10 cellular contexts compared by ENCODE assay signal in the genomic region with DNA sequence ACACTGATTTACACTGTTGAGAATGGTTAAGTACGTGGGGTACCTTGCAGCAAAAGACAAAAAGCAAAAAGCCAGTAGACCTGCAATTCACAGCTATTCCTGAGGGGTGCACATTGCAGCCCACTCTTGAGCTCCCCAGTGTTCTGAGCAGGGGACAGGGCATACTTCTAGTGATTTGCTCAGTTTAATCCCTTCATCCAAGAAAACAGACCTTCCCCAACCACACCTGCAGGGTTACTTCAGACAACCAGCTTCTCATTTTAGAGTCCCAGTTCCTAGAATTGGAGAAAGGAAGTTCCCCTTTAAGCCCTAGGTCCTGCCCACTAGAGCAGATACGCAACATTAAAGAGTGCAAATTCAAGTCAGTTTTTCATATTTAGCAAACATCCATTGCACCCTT. TPM values are rescaled to one million over a fixed set of nuclear protein-coding genes. Genes with fewer than 3 reads are reported as not detected.
A peak's percentile ranks its signal among the peaks of the same experiment; 100 is the strongest.
DNase-seq lines count a peak whose midpoint lies in the region; ATAC-seq, FAIRE-seq and TF ChIP-seq lines count a peak whose summit lies in the region.
"Had no signal": no experiment of that assay in that cellular context is flagged by ENCODE, and none has a peak within 500 bp of the region (broad histone marks: within the 10 kb centered on the region; RNA-seq: fewer than 3 reads in every experiment).

No MANE protein-coding gene starts in this region.

- POLR2A ChIA-PET in GM12878 (lab: Charles Lee), result interaction anchor here (0.8 to 1.4 kb wide), 4 partner anchors 17 to 180 kb away, joined by 3 to 6 read pairs (median 4); no protein-coding TSS in a partner anchor

- in situ Hi-C loops in GM12878 (cut with MboI), result no loop called here

- RAD21 ChIA-PET in GM12878 (lab: Charles Lee; ENCODE audit: unreplicated experiment), result interaction anchor here (1.1 to 2.7 kb wide), 6 partner anchors 20 to 312 kb away, joined by 3 to 8 read pairs (median 4); a partner anchor contains a TSS

- no peaks in the 10 kb centered on the region for H4K20me1 ChIP-seq in GM12878 (ENCODE audit: control insufficient read depth, insufficient read depth)
- no peaks in the 10 kb centered on the region for H4K20me1 ChIP-seq in osteoblast (ENCODE audit: insufficient read depth, low read length)

- peaks cover 25% of the 10 kb centered on the region for H3K79me2 ChIP-seq in GM12878 (ENCODE audit: control insufficient read depth, insufficient read depth, low read length)
- peaks cover 21% of the 10 kb centered on the region for H3K79me2 ChIP-seq in osteoblast (ENCODE audit: insufficient read depth, low read length)

- FAIRE-seq in GM12878 (lab: Jason Lieb, UNC) (peak; percentile 61), RCC 7860 (lab: Jason Lieb, UNC) (no peak)
- FAIRE-seq: A549, keratinocyte had no signal

- peak; percentile 9; the same call in 1 of the 2 replicates for TF ChIP-seq RAD21 in GM12878 (IDR thresholded peaks at IDR 0.05; ENCODE audit: insufficient read depth, low read depth, low read length)

- H2AFZ ChIP-seq in GM12878 (ENCODE audit: control insufficient read depth, low read depth, low read length) (no peak overlapping the region), osteoblast (ENCODE audit: low read length) (no peak overlapping the region)

- TF ChIP-seq CTCF in GM12878 (IDR thresholded peaks at IDR 0.05 in 2 of 3, conservative IDR thresholded peaks at IDR 0.05 in 1 of 3; ENCODE audit: control insufficient read depth in 2 of 3, extremely low read depth in 1 of 3, insufficient read depth in 1 of 3, low read depth in 3 of 3, low read length in 3 of 3), result peak; percentile 18 to 53 (median 39); a peak in 4 of 6 replicates
- TF ChIP-seq CTCF in osteoblast (IDR thresholded peaks at IDR 0.05; ENCODE audit: extremely low read depth, low read depth, low read length), result peak; percentile 11

- no peak for TF ChIP-seq EP300 in GM12878 (IDR thresholded peaks at IDR 0.05; ENCODE audit: borderline replicate concordance in 1 of 2, control insufficient read depth in 1 of 2, low read depth in 2 of 2, low read length in 2 of 2)

- no peaks in the 10 kb centered on the region for H3K9me3 ChIP-seq in HUES48 (ENCODE audit: control insufficient read depth, insufficient read depth, low read length)
- H3K9me3 ChIP-seq in GM12878 (replicated peaks; ENCODE audit: control insufficient read depth, insufficient read depth, low read length), result no peaks in the 10 kb centered on the region
- no peaks in the 10 kb centered on the region for H3K9me3 ChIP-seq in osteoblast (ENCODE audit: low read depth, low read length)
- H3K9me3 ChIP-seq: A549 had no signal

- H3K27ac ChIP-seq in HUES48 (ENCODE audit: low read depth, low read length) (peak overlapping the region; percentile 80), GM12878 (ENCODE audit: control insufficient read depth, insufficient read depth) (no peak overlapping the region), osteoblast (ENCODE audit: low read depth, low read length) (no peak overlapping the region)

- intact Hi-C loops in GM12878 (cut with micrococcal nuclease; ENCODE audit: unreplicated experiment), result no loop called here
- intact Hi-C loops in left ventricle myocardium superior (cut with micrococcal nuclease), result no loop called here

- no peak for TF ChIP-seq POLR2A in GM12878 (IDR thresholded peaks at IDR 0.05; ENCODE audit: low read depth, low read length)

- H3K36me3 ChIP-seq in HUES48 (ENCODE audit: control insufficient read depth, insufficient read depth, low read length) (peaks cover 47% of the 10 kb centered on the region), GM12878 (ENCODE audit: control insufficient read depth in 2 of 2, insufficient read depth in 2 of 2, low read length in 1 of 2) (no peaks in the 10 kb centered on the region), osteoblast (ENCODE audit: insufficient read depth, low read length) (no peaks in the 10 kb centered on the region)

- peak; percentile 22 for DNase-seq in DMS53 (lab: John Stamatoyannopoulos, UW)
- no peak for DNase-seq in DMS53 treated with DMSO at 0.1 percent for 48 hours (lab: John Stamatoyannopoulos, UW; ENCODE audit: unreplicated experiment)
- DNase-seq in GM12878 (ENCODE audit: low read depth, low spot score), result no peak
- DNase-seq in osteoblast (ENCODE audit: insufficient read length, low spot score, missing footprints), result no peak
- DNase-seq in RCC 7860 (ENCODE audit: low spot score), result no peak
- DNase-seq in putamen (ENCODE audit: low spot score), result no peak
- DNase-seq in left ventricle myocardium superior, result no peak

- H3K4me2 ChIP-seq in GM12878 (ENCODE audit: control insufficient read depth, insufficient read depth), result peak overlapping the region; percentile 23; the same call in 1 of the 2 replicates
- H3K4me2 ChIP-seq in osteoblast (ENCODE audit: insufficient read depth, low read length), result no peak overlapping the region

- H3K4me3 ChIP-seq in HUES48 (ENCODE audit: low read depth, low read length) (no peak overlapping the region), GM12878 (no peak overlapping the region), osteoblast (ENCODE audit: insufficient read depth, low read length) (no peak overlapping the region)
- H3K4me3 ChIP-seq: A549 had no signal

- BruUV-seq in GM12878 (replicated peaks; lab: Mats Ljungman, UMichigan), result no TSS peak

- SMC1A ChIA-PET in GM12878 (lab: Charles Lee; ENCODE audit: uncharacterized antibody, unreplicated experiment), result interaction anchor here (0.6 to 1.8 kb wide), 14 partner anchors 10 to 311 kb away, joined by 3 to 10 read pairs (median 3); a partner anchor contains a TSS

- H3K9ac ChIP-seq in HUES48 (ENCODE audit: low read depth, low read length) (no peak overlapping the region), GM12878 (ENCODE audit: control insufficient read depth, insufficient read depth, low read length) (no peak overlapping the region)

- H3K4me1 ChIP-seq in HUES48 (ENCODE audit: control insufficient read depth, insufficient read depth, low read length) (peaks cover 24% of the 10 kb centered on the region), GM12878 (ENCODE audit: control insufficient read depth, insufficient read depth, low read length) (peaks cover 13% of the 10 kb centered on the region), osteoblast (ENCODE audit: insufficient read depth, low read length) (peaks cover 22% of the 10 kb centered on the region)

- CTCF ChIA-PET in GM12878 (lab: Yijun Ruan, JAX), result interaction anchor here (0.8 to 5.3 kb wide), 17 partner anchors 9 to 341 kb away, joined by 3 to 42 read pairs (median 4); a partner anchor contains a TSS

- WGBS in GM12878 (ENCODE audit: insufficient coverage, insufficient replicate concordance, low lambda C conversion rate, missing lambda C conversion rate), result 2% methylated on average over 2 of the region's 2 CpGs

- ATAC-seq in GM12878 (peak; percentile 60), left ventricle myocardium superior (no peak)

- no peaks in the 10 kb centered on the region for H3K27me3 ChIP-seq in HUES48 (ENCODE audit: control insufficient read depth, insufficient read depth, low read length)
- H3K27me3 ChIP-seq in GM12878 (replicated peaks in 1 of 2; ENCODE audit: control insufficient read depth in 2 of 2, insufficient read depth in 2 of 2, low read length in 1 of 2), result no peaks in the 10 kb centered on the region
- no peaks in the 10 kb centered on the region for H3K27me3 ChIP-seq in osteoblast (ENCODE audit: insufficient read depth, low read length)

RNA-seq across cellular contexts. Expression of a gene that starts 3.6 kb away (rescaled TPM):
- 29.8 and 34.6 TPM in 2 replicates for total RNA-seq in GM12878 (2013; cell fraction: nucleolus; rRNA removed)
- total RNA-seq in GM12878 (2014; rRNA removed) (66.7 and 83.7 TPM in 2 replicates), GM12878 (2014; rRNA removed; fragmentation: Illumina TruSeq; extraction: Trizol) (40.4 and 41.5 TPM in 2 replicates), GM12878 (2021) (56.8 and 59.0 TPM in 2 replicates), osteoblast (97.2 and 119 TPM in 2 replicates), left ventricle myocardium superior (103 TPM)
- polyA plus RNA-seq in GM12878 (2011; ENCODE audit: low read depth), result 27.2 TPM
- polyA plus RNA-seq in GM12878 (2011; rRNA removed) (71.0 and 82.6 TPM in 2 replicates), GM12878 (2014; fragmentation: Illumina TruSeq; extraction: Trizol) (44.1 and 59.0 TPM in 2 replicates), GM12878 (2014; fragmentation: Nextera tagmentation; extraction: Ambion mirVana) (10 to 100 TPM; 30.0 to 33.6 TPM), GM12878 (2014; rRNA removed) (46.0 and 46.3 TPM in 2 replicates), GM12878 (2016; fragmentation: Nextera tagmentation; extraction: Ambion mirVana) (10 to 100 TPM; 18.3 to 19.4 TPM)
- polyA plus RNA-seq in GM12878 (2011; cell fraction: cytosol; rRNA removed), result 111 and 139 TPM in 2 replicates
- 40.2 and 48.5 TPM in 2 replicates for polyA plus RNA-seq in GM12878 (2011; cell fraction: nucleus; rRNA removed)
- 31.8 and 33.7 TPM in 2 replicates for polyA plus RNA-seq in GM12878 (2012)
- polyA minus RNA-seq in GM12878 (2011; rRNA and poly(A)+ RNA removed), result 222 and 231 TPM in 2 replicates
- 60.9 and 67.1 TPM in 2 replicates for polyA minus RNA-seq in GM12878 (2011; cell fraction: cytosol; rRNA and poly(A)+ RNA removed)
- 26.7 and 39.5 TPM in 2 replicates for polyA minus RNA-seq in GM12878 (2011; cell fraction: nucleus; rRNA and poly(A)+ RNA removed)

RNA-seq across cellular contexts. Expression of a gene that starts 39.2 kb away (rescaled TPM):
- total RNA-seq in GM12878 (2013; cell fraction: nucleolus; rRNA removed), result 5.7 and 11.5 TPM in 2 replicates
- 6.7 and 8.3 TPM in 2 replicates for total RNA-seq in GM12878 (2014; rRNA removed)
- total RNA-seq in GM12878 (2014; rRNA removed; fragmentation: Illumina TruSeq; extraction: Trizol), result 4.5 and 5.3 TPM in 2 replicates
- 3.2 and 5.6 TPM in 2 replicates for total RNA-seq in GM12878 (2021)
- polyA plus RNA-seq in GM12878 (2011; ENCODE audit: low read depth), result 0.88 TPM
- 3.4 TPM in 2 replicates for polyA plus RNA-seq in GM12878 (2011; rRNA removed)
- polyA plus RNA-seq in GM12878 (2011; cell fraction: cytosol; rRNA removed), result 5.7 and 11.7 TPM in 2 replicates
- polyA plus RNA-seq in GM12878 (2011; cell fraction: nucleus; rRNA removed), result 3.0 and 5.6 TPM in 2 replicates
- polyA plus RNA-seq in GM12878 (2012), result 2.0 and 2.9 TPM in 2 replicates
- 5.9 TPM in 1 of 2 replicates, not detected in the other for polyA plus RNA-seq in GM12878 (2014; fragmentation: Illumina TruSeq; extraction: Trizol)
- polyA plus RNA-seq in GM12878 (2014; fragmentation: Nextera tagmentation; extraction: Ambion mirVana), result 1 to 10 TPM; 4.5 to 6.8 TPM
- polyA plus RNA-seq in GM12878 (2014; rRNA removed), result 5.3 and 7.2 TPM in 2 replicates
- polyA plus RNA-seq in GM12878 (2016; fragmentation: Nextera tagmentation; extraction: Ambion mirVana), result 10 to 100 TPM in 1 of 2 experiments, 1 to 10 TPM in 1; 5.0 to 10.2 TPM
- 3.6 and 5.4 TPM in 2 replicates for polyA minus RNA-seq in GM12878 (2011; rRNA and poly(A)+ RNA removed)
- polyA minus RNA-seq in GM12878 (2011; cell fraction: cytosol; rRNA and poly(A)+ RNA removed), result 0.31 and 2.4 TPM in 2 replicates
- 2.5 TPM in 2 replicates for polyA minus RNA-seq in GM12878 (2011; cell fraction: nucleus; rRNA and poly(A)+ RNA removed)
- total RNA-seq in osteoblast, result 26.5 and 30.4 TPM in 2 replicates
- total RNA-seq in left ventricle myocardium superior, result 12.6 TPM

RNA-seq across cellular contexts. Expression of a gene that starts 48.1 kb away (rescaled TPM):
- 40.9 and 42.7 TPM in 2 replicates for total RNA-seq in GM12878 (2013; cell fraction: nucleolus; rRNA removed)
- 51.1 and 55.0 TPM in 2 replicates for total RNA-seq in GM12878 (2014; rRNA removed)
- total RNA-seq in GM12878 (2014; rRNA removed; fragmentation: Illumina TruSeq; extraction: Trizol), result 49.8 and 53.0 TPM in 2 replicates
- total RNA-seq in GM12878 (2021), result 29.3 and 30.9 TPM in 2 replicates
- polyA plus RNA-seq in GM12878 (2011; ENCODE audit: low read depth), result 20.2 TPM
- 69.0 and 83.9 TPM in 2 replicates for polyA plus RNA-seq in GM12878 (2011; rRNA removed)
- 67.2 and 69.2 TPM in 2 replicates for polyA plus RNA-seq in GM12878 (2011; cell fraction: cytosol; rRNA removed)
- polyA plus RNA-seq in GM12878 (2011; cell fraction: nucleus; rRNA removed), result 99.3 and 113 TPM in 2 replicates
- polyA plus RNA-seq in GM12878 (2012), result 22.2 and 26.8 TPM in 2 replicates
- polyA plus RNA-seq in GM12878 (2014; fragmentation: Illumina TruSeq; extraction: Trizol), result 50.9 and 52.9 TPM in 2 replicates
- 10 to 100 TPM; 47.3 to 73.3 TPM for polyA plus RNA-seq in GM12878 (2014; fragmentation: Nextera tagmentation; extraction: Ambion mirVana)
- 51.3 and 54.1 TPM in 2 replicates for polyA plus RNA-seq in GM12878 (2014; rRNA removed)
- polyA plus RNA-seq in GM12878 (2016; fragmentation: Nextera tagmentation; extraction: Ambion mirVana), result 10 to 100 TPM; 66.3 to 70.0 TPM
- 66.0 and 71.2 TPM in 2 replicates for polyA minus RNA-seq in GM12878 (2011; rRNA and poly(A)+ RNA removed)
- 22.3 and 32.1 TPM in 2 replicates for polyA minus RNA-seq in GM12878 (2011; cell fraction: cytosol; rRNA and poly(A)+ RNA removed)
- polyA minus RNA-seq in GM12878 (2011; cell fraction: nucleus; rRNA and poly(A)+ RNA removed), result 24.7 and 36.0 TPM in 2 replicates
- 8.3 and 10.0 TPM in 2 replicates for total RNA-seq in osteoblast
- total RNA-seq in left ventricle myocardium superior, result 5.2 TPM
